Comparison of ENCODE assay signal across 23 cellular contexts in the genomic region with DNA sequence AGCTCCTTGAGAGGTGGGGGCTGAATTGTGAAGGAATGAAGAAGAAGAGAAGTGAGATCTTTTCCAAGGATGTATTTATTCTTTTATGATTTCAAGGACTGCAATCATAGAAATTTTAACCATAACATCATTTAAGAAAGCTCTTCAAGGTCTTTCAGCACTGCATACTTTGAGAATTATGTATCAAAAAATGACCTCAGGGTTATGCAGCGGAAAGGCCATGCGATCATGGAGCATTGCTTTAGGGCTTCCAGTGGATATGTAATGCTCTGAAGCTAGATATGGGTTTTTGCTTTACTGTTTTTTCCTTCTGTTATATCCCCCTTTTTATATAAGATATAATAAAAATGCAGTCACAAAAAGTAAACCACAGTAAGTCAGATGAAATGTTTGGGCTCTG. TPM values are rescaled to one million over a fixed set of nuclear protein-coding genes. Genes with fewer than 3 reads are reported as not detected.
A peak's percentile ranks its signal among the peaks of the same experiment; 100 is the strongest.
DNase-seq lines count a peak whose midpoint lies in the region; ATAC-seq, FAIRE-seq and TF ChIP-seq lines count a peak whose summit lies in the region.
"Had no signal": no experiment of that assay in that cellular context is flagged by ENCODE, and none has a peak within 500 bp of the region (broad histone marks: within the 10 kb centered on the region; RNA-seq: fewer than 3 reads in every experiment).

No MANE protein-coding gene starts in this region.

- no peaks in the 10 kb centered on the region for H3K9me3 ChIP-seq in heart left ventricle
- H3K9me3 ChIP-seq in astrocyte (ENCODE audit: insufficient read depth, low read depth, low read length) = no peaks in the 10 kb centered on the region
- H3K9me3 ChIP-seq in smooth muscle cell (replicated peaks; ENCODE audit: low read depth) = no peaks in the 10 kb centered on the region
- H3K9me3 ChIP-seq: ascending aorta; BLaER1 treated with 17β-estradiol and CSF1 and Interleukin-3, amounts not matched to agents 10 nM and 100 nM; left lung; neutrophil; upper lobe of right lung had no signal

- H3K4me3 ChIP-seq in heart left ventricle (no peak overlapping the region), astrocyte (ENCODE audit: insufficient read depth, low read depth, low read length) (no peak overlapping the region), smooth muscle cell (no peak overlapping the region), lower leg skin (ENCODE audit: low read depth, poor library complexity, severe bottlenecking) (no peak overlapping the region)
- H3K4me3 ChIP-seq: ascending aorta; BLaER1 treated with 17β-estradiol and CSF1 and Interleukin-3, amounts not matched to agents 10 nM and 100 nM; left lung; upper lobe of right lung had no signal

- H3K27me3 Mint-ChIP-seq in astrocyte (ENCODE audit: low read depth, unreplicated experiment) = no peaks in the 10 kb centered on the region

- peaks cover 0 to 14% (median 0%) of the 10 kb centered on the region in 9 donors for H3K36me3 ChIP-seq in heart left ventricle
- peaks cover 3% of the 10 kb centered on the region for H3K36me3 ChIP-seq in astrocyte (ENCODE audit: insufficient read depth, low read length)
- no peaks in the 10 kb centered on the region for H3K36me3 ChIP-seq in smooth muscle cell (ENCODE audit: low read depth)
- H3K36me3 ChIP-seq: BLaER1 treated with 17β-estradiol and CSF1 and Interleukin-3, amounts not matched to agents 10 nM and 100 nM; upper lobe of right lung had no signal

- H3K9me3 Mint-ChIP-seq in astrocyte (ENCODE audit: unreplicated experiment) = peaks cover under 1% of the 10 kb centered on the region
- H3K9me3 Mint-ChIP-seq: activated T-cell treated with anti-CD3 and anti-CD28 coated beads, Interleukin-2, amount 50 U/mL, for 72 hours had no signal

- intact Hi-C loops in heart left ventricle (cut with DNase I) (loop anchor here in 4 of 10 donors (2.0 to 5.0 kb wide), 3 partner anchors 34 to 39 kb away; partner anchors contain the start of gene SGMS2 (in 1 of the 4)), left ventricle myocardium superior (cut with micrococcal nuclease) (no loop called here), lower leg skin (cut with DNase I; ENCODE audit: low total_unique reads) (no loop called here)

- H3K27ac Mint-ChIP-seq in astrocyte (ENCODE audit: unreplicated experiment) = peak overlapping the region; percentile 86

- no peak overlapping the region for H3K9ac ChIP-seq in astrocyte (ENCODE audit: low read length)
- peak overlapping the region; percentile 42 for H3K9ac ChIP-seq in smooth muscle cell (ENCODE audit: low read depth)
- H3K9ac ChIP-seq: BLaER1 treated with 17β-estradiol and CSF1 and Interleukin-3, amounts not matched to agents 10 nM and 100 nM had no signal

- H3K79me2 ChIP-seq in astrocyte (ENCODE audit: insufficient read depth, low read length) (no peaks in the 10 kb centered on the region), smooth muscle cell (ENCODE audit: low read depth) (no peaks in the 10 kb centered on the region)

- H3F3A ChIP-seq in smooth muscle cell (ENCODE audit: low read depth) = no peaks in the 10 kb centered on the region

- H4K20me1 ChIP-seq in astrocyte (ENCODE audit: insufficient read depth, low read length) = peaks cover under 1% of the 10 kb centered on the region
- no peaks in the 10 kb centered on the region for H4K20me1 ChIP-seq in smooth muscle cell (ENCODE audit: low read depth)
- H4K20me1 ChIP-seq: BLaER1 treated with 17β-estradiol and CSF1 and Interleukin-3, amounts not matched to agents 10 nM and 100 nM had no signal

- DNase-seq in heart left ventricle = no peak
- no peak for DNase-seq in left ventricle myocardium superior
- peak; percentile 6 for DNase-seq in astrocyte (ENCODE audit: low read depth)
- DNase-seq in fibroblast of peridontal ligament (ENCODE audit: extremely low read depth) = peak; percentile 41
- no peak for DNase-seq in smooth muscle cell (lab: John Stamatoyannopoulos, UW; ENCODE audit: unreplicated experiment)
- no peak for DNase-seq in NK-92 treated with Interleukin-12 subunit alpha and Interleukin-12 subunit beta, amount 100 ng/mL, for 24 hours (lab: John Stamatoyannopoulos, UW)
- no peak for DNase-seq in lower leg skin (ENCODE audit: low spot score in 2 of 2)
- DNase-seq: activated CD8-positive, alpha-beta memory T cell treated with anti-CD3 and anti-CD28 coated beads for 24 hours; activated naive CD4-positive, alpha-beta T cell treated with anti-CD3 and anti-CD28 coated beads, Interleukin-2, amount 50 U/mL, for 16 hours; cerebellar nuclear complex; effector memory CD4-positive, alpha-beta T cell; NCI-H187; NCI-H82; SIG-M5; stimulated activated CD4-positive, alpha-beta T cell treated with anti-CD3 and anti-CD28 coated beads, Interleukin-12 subunit alpha, Interleukin-12 subunit beta, amount 100 ng/mL, for 4 hours; upper lobe of right lung had no signal

- peaks cover 18% of the 10 kb centered on the region for H3K4me1 Mint-ChIP-seq in astrocyte (ENCODE audit: low read depth, unreplicated experiment)

- H2AFZ ChIP-seq in astrocyte (ENCODE audit: low read depth, low read length) (no peak overlapping the region), smooth muscle cell (ENCODE audit: low read depth) (no peak overlapping the region)

- no peak for FAIRE-seq in astrocyte (lab: Jason Lieb, UNC)

- H3K27ac ChIP-seq in heart left ventricle = peak overlapping the region in 11 of 12 donors; percentile 3 to 76 (median 32)
- H3K27ac ChIP-seq in astrocyte (ENCODE audit: low read depth, low read length) = peak overlapping the region; percentile 12
- H3K27ac ChIP-seq in smooth muscle cell (ENCODE audit: low read depth) = peak overlapping the region; percentile 63
- H3K27ac ChIP-seq: BLaER1 treated with 17β-estradiol and CSF1 and Interleukin-3, amounts not matched to agents 10 nM and 100 nM; neutrophil; upper lobe of right lung had no signal

- H3K4me2 ChIP-seq in astrocyte (ENCODE audit: low read length) (peak overlapping the region; percentile 46), smooth muscle cell (peak overlapping the region; percentile 62)
- H3K4me2 ChIP-seq: BLaER1 treated with 17β-estradiol and CSF1 and Interleukin-3, amounts not matched to agents 10 nM and 100 nM had no signal

- WGBS in heart left ventricle, 4 donors = 91 to 95% (median 93%) methylated on average over 2 of the region's 2 CpGs
- WGBS in smooth muscle cell (ENCODE audit: low lambda C conversion rate) = 86% methylated on average over 2 of the region's 2 CpGs
- 95 to 97% methylated on average over 2 of the region's 2 CpGs for WGBS in lower leg skin, 2 donors

- TF ChIP-seq CTCF in heart left ventricle (IDR thresholded peaks at IDR 0.05) = no peak
- TF ChIP-seq CTCF in astrocyte (IDR thresholded peaks at IDR 0.05; ENCODE audit: insufficient read depth, low read depth, low read length) = no peak
- TF ChIP-seq CTCF in smooth muscle cell (IDR thresholded peaks at IDR 0.05; ENCODE audit: borderline replicate concordance, insufficient read depth, poor library complexity, severe bottlenecking) = no peak
- no peak for TF ChIP-seq CTCF in lower leg skin (IDR thresholded peaks at IDR 0.05)

- no peak for TF ChIP-seq POLR2A in heart left ventricle (IDR thresholded peaks at IDR 0.05)
- no peak for TF ChIP-seq POLR2A in lower leg skin (IDR thresholded peaks at IDR 0.05)

- H3K4me3 Mint-ChIP-seq in astrocyte (ENCODE audit: unreplicated experiment) = no peak overlapping the region

- peaks cover 0 to 36% (median 14%) of the 10 kb centered on the region in 12 donors for H3K4me1 ChIP-seq in heart left ventricle
- peaks cover 18% of the 10 kb centered on the region for H3K4me1 ChIP-seq in astrocyte (ENCODE audit: insufficient read depth, low read length)
- H3K4me1 ChIP-seq in smooth muscle cell (ENCODE audit: low read depth) = no peaks in the 10 kb centered on the region
- H3K4me1 ChIP-seq: ascending aorta; BLaER1 treated with 17β-estradiol and CSF1 and Interleukin-3, amounts not matched to agents 10 nM and 100 nM had no signal

- peaks cover 4% of the 10 kb centered on the region for H3K36me3 Mint-ChIP-seq in astrocyte (ENCODE audit: low read depth, unreplicated experiment)

- ATAC-seq in heart left ventricle (no peak), left ventricle myocardium superior (no peak), HG03469 (IDR thresholded peaks at IDR 0.05; ENCODE audit: unreplicated experiment) (no peak)

- no peaks in the 10 kb centered on the region for H3K27me3 ChIP-seq in heart left ventricle
- no peaks in the 10 kb centered on the region for H3K27me3 ChIP-seq in astrocyte (ENCODE audit: insufficient read depth, low read length)
- no peaks in the 10 kb centered on the region for H3K27me3 ChIP-seq in smooth muscle cell (ENCODE audit: low read depth)
- H3K27me3 ChIP-seq: ascending aorta; BLaER1 treated with 17β-estradiol and CSF1 and Interleukin-3, amounts not matched to agents 10 nM and 100 nM; left lung; neutrophil; upper lobe of right lung had no signal

RNA-seq across cellular contexts. Expression of gene SGMS2, which starts 38.7 kb away (rescaled TPM):
- 100 to 1,000 TPM in 1 of 9 donors, 10 to 100 TPM in 8; 19.2 to 117 (median 29.8) TPM for total RNA-seq in heart left ventricle
- 10 to 100 TPM in 1 of 2 donors, 1 to 10 TPM in 1; 2.6 to 55.7 TPM for polyA plus RNA-seq in heart left ventricle
- 23.1 TPM for total RNA-seq in left ventricle myocardium superior
- 48.1 and 48.3 TPM in 2 replicates for total RNA-seq in astrocyte
- total RNA-seq in smooth muscle cell = 55.5 and 82.7 TPM in 2 replicates
- polyA plus RNA-seq in smooth muscle cell = 16.2 and 24.7 TPM in 2 replicates
- total RNA-seq in lower leg skin = 10 to 100 TPM; 38.7 to 81.5 (median 55.9) TPM
- total RNA-seq: OCI-LY7 had no signal

Comparison
In these comparisons a context has a peak if more than half of its experiments do, and no peak if none do; other contexts are left out.
1. DNase-seq: peak in astrocyte (single experiment) and fibroblast of peridontal ligament (single experiment); none in heart left ventricle (0 of 5), left ventricle myocardium superior (single experiment), smooth muscle cell (single experiment), NK-92 treated with Interleukin-12 subunit alpha and Interleukin-12 subunit beta, amount 100 ng/mL, for 24 hours (single experiment) and lower leg skin (0 of 2).
2. H3K27ac ChIP-seq: peak in every context shown above with its lines; median percentile 63 in smooth muscle cell; 32 in heart left ventricle; 12 in astrocyte.